17 cellular contexts compared by ENCODE assay signal in the genomic region with DNA sequence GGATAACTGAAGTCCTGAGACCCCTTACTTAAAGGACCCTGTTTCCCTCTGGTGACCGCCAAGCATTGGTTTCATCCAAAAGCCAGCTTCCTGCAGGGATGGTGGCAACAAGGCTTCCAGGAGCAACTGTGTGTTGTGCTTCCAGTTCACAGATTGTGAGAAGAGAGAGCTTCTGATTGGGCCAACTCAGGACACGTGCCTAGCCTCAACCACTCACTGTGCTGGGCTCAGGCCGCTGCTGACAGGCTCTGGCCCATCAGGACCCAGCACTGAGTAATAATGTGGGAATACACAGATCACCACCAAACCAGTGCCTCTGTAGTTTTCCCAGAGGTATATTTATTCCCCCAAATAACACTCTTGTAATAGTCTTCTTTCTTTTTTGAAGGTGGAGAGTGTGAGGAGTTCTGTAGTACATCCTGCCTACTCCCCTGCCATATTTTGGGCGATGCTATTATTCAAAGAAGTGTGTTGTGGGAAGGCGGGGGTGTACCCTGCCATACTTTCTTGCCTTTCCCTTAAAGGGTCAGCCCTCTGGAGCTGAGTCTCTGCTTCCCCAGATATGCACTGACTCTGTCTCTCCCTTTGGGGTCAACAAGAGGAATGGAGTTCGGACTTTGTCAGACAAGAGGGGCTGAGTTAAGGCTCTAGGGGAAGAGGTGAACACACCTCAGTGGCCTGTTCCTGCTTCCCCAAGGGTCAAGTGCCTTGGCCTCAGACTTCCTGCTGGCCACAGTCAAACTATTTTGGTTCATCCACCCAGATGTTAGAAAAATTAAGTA. TPM values are rescaled to one million over a fixed set of nuclear protein-coding genes. Genes with fewer than 3 reads are reported as not detected.
DNase-seq lines count a peak whose midpoint lies in the region; ATAC-seq and TF ChIP-seq lines count a peak whose summit lies in the region.
"Had no signal": no experiment of that assay in that cellular context is flagged by ENCODE, and none has a peak within 500 bp of the region (broad histone marks: within the 10 kb centered on the region; RNA-seq: fewer than 3 reads in every experiment).

No MANE protein-coding gene starts in this region.

- H3K9me3 Mint-ChIP-seq in T-cell, result no peaks in the 10 kb centered on the region
- H3K9me3 Mint-ChIP-seq in stimulated activated effector memory CD8-positive, alpha-beta T cell treated with anti-CD3 and anti-CD28 coated beads, Interleukin-12 subunit alpha, Interleukin-12 subunit beta, amount 100 ng/mL, for 72 hours, result no peaks in the 10 kb centered on the region
- H3K9me3 Mint-ChIP-seq: neural progenitor cell had no signal

- no peak overlapping the region for H3K4me3 ChIP-seq in dorsolateral prefrontal cortex
- H3K4me3 ChIP-seq: adrenal gland, esophagus muscularis mucosa, neural progenitor cell had no signal

- peak overlapping the region in 56 of 59 donors; percentile 11 to 92 (median 78) for H3K27ac ChIP-seq in dorsolateral prefrontal cortex
- H3K27ac ChIP-seq: neural progenitor cell had no signal

- no peak for ATAC-seq in T-cell (replicated peaks in 1 of 4)
- ATAC-seq in stimulated activated effector memory CD8-positive, alpha-beta T cell treated with anti-CD3 and anti-CD28 coated beads, Interleukin-12 subunit alpha, Interleukin-12 subunit beta, amount 100 ng/mL, for 72 hours, result no peak

- H3K36me3 Mint-ChIP-seq in T-cell, result peaks cover 71% of the 10 kb centered on the region
- peaks cover 98% of the 10 kb centered on the region for H3K36me3 Mint-ChIP-seq in stimulated activated effector memory CD8-positive, alpha-beta T cell treated with anti-CD3 and anti-CD28 coated beads, Interleukin-12 subunit alpha, Interleukin-12 subunit beta, amount 100 ng/mL, for 72 hours
- H3K36me3 Mint-ChIP-seq: neural progenitor cell had no signal

- CTCF ChIA-PET in T-cell (lab: Charles Lee), result interaction anchor here in 1 of 2 donors (0.7 kb wide), 1 partner anchor 45 kb away, joined by 3 read pairs; no protein-coding TSS in a partner anchor

- peaks cover 89 to 97% (median 91%) of the 10 kb centered on the region in 3 donors for H3K4me1 Mint-ChIP-seq in T-cell
- peaks cover 87% of the 10 kb centered on the region for H3K4me1 Mint-ChIP-seq in stimulated activated effector memory CD8-positive, alpha-beta T cell treated with anti-CD3 and anti-CD28 coated beads, Interleukin-12 subunit alpha, Interleukin-12 subunit beta, amount 100 ng/mL, for 72 hours

- H3K27me3 ChIP-seq in dorsolateral prefrontal cortex, result no peaks in the 10 kb centered on the region
- H3K27me3 ChIP-seq: adrenal gland, neural progenitor cell had no signal

- peak overlapping the region; percentile 74 to 80 for H3K27ac Mint-ChIP-seq in T-cell
- H3K27ac Mint-ChIP-seq in stimulated activated effector memory CD8-positive, alpha-beta T cell treated with anti-CD3 and anti-CD28 coated beads, Interleukin-12 subunit alpha, Interleukin-12 subunit beta, amount 100 ng/mL, for 72 hours, result peak overlapping the region; percentile 90
- H3K27ac Mint-ChIP-seq: neural progenitor cell had no signal

- DNase-seq in activated CD8-positive, alpha-beta memory T cell treated with anti-CD3 and anti-CD28 coated beads for 24 hours, result peak; percentile 45
- no peak for DNase-seq in activated CD8-positive, alpha-beta memory T cell treated with anti-CD3 and anti-CD28 coated beads, Interleukin-2, amount 50 U/mL, for 4 hours
- DNase-seq in T-cell (no peak), dorsolateral prefrontal cortex (peak in 2 of 10 donors; percentile 51 to 55), SW480 (ENCODE audit: low spot score) (no peak), NCI-H526 (lab: John Stamatoyannopoulos, UW) (no peak), ACHN (no peak)
- DNase-seq in stimulated activated effector memory CD8-positive, alpha-beta T cell treated with anti-CD3 and anti-CD28 coated beads, Interleukin-12 subunit alpha, Interleukin-12 subunit beta, amount 100 ng/mL, for 72 hours (ENCODE audit: low spot score in 2 of 2), result no peak
- DNase-seq: activated CD4-positive, alpha-beta T cell treated with anti-CD3 and anti-CD28 coated beads, Interleukin-2, amount 50 U/mL, for 48 hours; adrenal gland; COR-L47; left ventricle myocardium superior; NCI-H2107; stimulated activated CD4-positive, alpha-beta T cell treated with anti-CD3 and anti-CD28 coated beads, Interleukin-1b, Interleukin-23, amount 100 ng/mL, for 48 hours; T-helper 9 cell had no signal

- POLR2A ChIA-PET in T-cell (lab: Charles Lee), result interaction anchor here in 1 of 2 donors (0.5 kb wide), 1 partner anchor 46 kb away, joined by 3 read pairs; no protein-coding TSS in a partner anchor

- no peak for TF ChIP-seq CTCF in dorsolateral prefrontal cortex (IDR thresholded peaks at IDR 0.05 in 54 of 56, conservative IDR thresholded peaks at IDR 0.05 in 2 of 56; ENCODE audit: low read depth in 1 of 56, partially characterized antibody in 56 of 56)

- no peaks in the 10 kb centered on the region for H3K27me3 Mint-ChIP-seq in T-cell

- intact Hi-C loops in dorsolateral prefrontal cortex (cut with DNase I), result no loop called here

- in situ Hi-C loops in ACHN (cut with HindIII; ENCODE audit: low pct_ligation_motif_present, low pct_unique_long_range_greater_than_20kb, low sequenced_read_pairs), result no loop called here

- peak overlapping the region in 1 of 3 donors; percentile 52 for H3K4me3 Mint-ChIP-seq in T-cell
- no peak overlapping the region for H3K4me3 Mint-ChIP-seq in stimulated activated effector memory CD8-positive, alpha-beta T cell treated with anti-CD3 and anti-CD28 coated beads, Interleukin-12 subunit alpha, Interleukin-12 subunit beta, amount 100 ng/mL, for 72 hours
- H3K4me3 Mint-ChIP-seq: neural progenitor cell had no signal

RNA-seq across cellular contexts. Expression of a gene that starts 23.2 kb away (rescaled TPM):
- total RNA-seq in T-cell (10 to 100 TPM; 32.0 to 58.5 (median 50.2) TPM), dorsolateral prefrontal cortex (100 to 1,000 TPM; 104 to 181 (median 137) TPM)
